Comparison of ENCODE assay signal across 13 cellular contexts in the genomic region with DNA sequence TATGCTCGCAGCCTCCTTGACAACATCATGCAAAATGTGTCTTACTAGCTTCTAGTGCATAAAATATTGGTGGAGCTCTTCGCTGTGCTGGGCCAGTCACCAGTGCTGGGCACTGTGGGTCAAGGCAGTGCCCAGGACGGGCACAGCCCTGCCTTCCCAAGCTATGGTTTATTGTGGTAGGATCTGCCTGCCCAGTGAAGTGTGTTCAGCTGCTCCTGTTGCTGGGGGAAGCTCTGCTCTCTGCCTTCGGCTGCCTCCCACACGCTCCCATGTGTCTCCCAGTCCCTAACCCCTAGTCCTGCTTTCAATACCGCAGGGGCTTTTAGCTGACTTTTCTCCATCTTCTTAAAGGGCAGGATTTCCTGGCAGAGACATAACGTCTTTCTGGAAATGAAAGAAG. TPM values are rescaled to one million over a fixed set of nuclear protein-coding genes. Genes with fewer than 3 reads are reported as not detected.
DNase-seq lines count a peak whose midpoint lies in the region; ATAC-seq and TF ChIP-seq lines count a peak whose summit lies in the region.
"Had no signal": no experiment of that assay in that cellular context is flagged by ENCODE, and none has a peak within 500 bp of the region (broad histone marks: within the 10 kb centered on the region; RNA-seq: fewer than 3 reads in every experiment).

No MANE protein-coding gene starts in this region.

- H3K27ac ChIP-seq in right lobe of liver (peak overlapping the region; percentile 66 to 96 (median 66)), testis (peak overlapping the region; percentile 9 to 79)

- H3K9me3 ChIP-seq in adipocyte (ENCODE audit: control insufficient read depth, low read length) (no peaks in the 10 kb centered on the region), right lobe of liver (no peaks in the 10 kb centered on the region), testis (no peaks in the 10 kb centered on the region)
- H3K9me3 ChIP-seq: A549 had no signal

- peaks cover 21% of the 10 kb centered on the region for H3K36me3 ChIP-seq in adipocyte (ENCODE audit: control insufficient read depth, insufficient read depth, low read length, severe bottlenecking)
- peaks cover 0 to 47% (median 6%) of the 10 kb centered on the region in 4 donors for H3K36me3 ChIP-seq in right lobe of liver
- H3K36me3 ChIP-seq in testis (ENCODE audit: low read depth, missing control alignments) = no peaks in the 10 kb centered on the region

- H3K9ac ChIP-seq in adipocyte (ENCODE audit: low read length) = peak overlapping the region; percentile 66

- ATAC-seq in right lobe of liver (peak; percentile 6 to 27 (median 22)), GM18517 (IDR thresholded peaks at IDR 0.05; ENCODE audit: unreplicated experiment) (no peak), GM18907 (IDR thresholded peaks at IDR 0.05; ENCODE audit: unreplicated experiment) (no peak)
- ATAC-seq: naive thymus-derived CD4-positive, alpha-beta T cell had no signal

- H3K4me3 ChIP-seq in adipocyte (ENCODE audit: low read length) (peak overlapping the region; percentile 21), right lobe of liver (peak overlapping the region; percentile 35 to 93 (median 81)), testis (no peak overlapping the region)
- H3K4me3 ChIP-seq: A549 had no signal

- TF ChIP-seq POLR2A in right lobe of liver (IDR thresholded peaks at IDR 0.05) (no peak), testis (IDR thresholded peaks at IDR 0.05) (no peak)

- intact Hi-C loops in right lobe of liver (cut with DNase I) = no loop called here
- intact Hi-C loops in testis (cut with DNase I; ENCODE audit: low total_unique reads) = no loop called here

- 23% methylated on average over 4 of the region's 7 CpGs for WGBS in right lobe of liver (ENCODE audit: insufficient coverage, low coverage, low lambda C conversion rate, missing lambda C conversion rate)
- 35 to 40% methylated on average over 7 of the region's 7 CpGs for WGBS in testis, 2 donors

- H3K4me1 ChIP-seq in adipocyte (ENCODE audit: control insufficient read depth, insufficient read depth, low read length) = peaks cover 49% of the 10 kb centered on the region
- peaks cover 0 to 68% (median 26%) of the 10 kb centered on the region in 4 donors for H3K4me1 ChIP-seq in right lobe of liver
- peaks cover 52% of the 10 kb centered on the region for H3K4me1 ChIP-seq in testis

- TF ChIP-seq CTCF in right lobe of liver (IDR thresholded peaks at IDR 0.05) (no peak), testis (IDR thresholded peaks at IDR 0.05) (no peak)

- H3K27me3 ChIP-seq in adipocyte (replicated peaks; ENCODE audit: control insufficient read depth, insufficient read depth, low read length) (no peaks in the 10 kb centered on the region), right lobe of liver (no peaks in the 10 kb centered on the region), testis (no peaks in the 10 kb centered on the region)

- DNase-seq in NCI-H345 (lab: John Stamatoyannopoulos, UW) (peak; percentile 46), NCI-H345 treated with DMSO at 0.1 percent for 48 hours (lab: John Stamatoyannopoulos, UW; ENCODE audit: unreplicated experiment) (no peak), adipocyte (ENCODE audit: low read depth) (no peak), right lobe of liver (peak in 1 of 3 donors; percentile 37), testis (peak; percentile 62), NCI-H82 (lab: John Stamatoyannopoulos, UW) (no peak)
- DNase-seq: activated gamma-delta T cell treated with Interleukin-2 at 50 U/mL for 16 hours; naive thymus-derived CD4-positive, alpha-beta T cell; NCI-H1048; stimulated activated CD4-positive, alpha-beta T cell treated with anti-CD3 and anti-CD28 coated beads, Interleukin-12 subunit alpha, Interleukin-12 subunit beta, amount 100 ng/mL, for 4 hours had no signal

RNA-seq across cellular contexts. Expression of gene EPHX1, which starts 15.7 kb away (rescaled TPM):
- total RNA-seq in right lobe of liver = 1,000 to 10,000 TPM in 3 of 6 experiments, 100 to 1,000 TPM in 3; 331 to 4,402 (median 1,032) TPM
- total RNA-seq in testis = 100 to 1,000 TPM; 145 to 173 TPM
- 161 TPM for polyA plus RNA-seq in testis (ENCODE audit: insufficient read depth, low read depth, low replicate concordance)

RNA-seq across cellular contexts. Expression of gene SRP9, which starts 48.0 kb away (rescaled TPM):
- 100 to 1,000 TPM; 132 to 150 (median 141) TPM for total RNA-seq in right lobe of liver
- total RNA-seq in testis = 100 to 1,000 TPM; 134 to 159 TPM
- polyA plus RNA-seq in testis (ENCODE audit: insufficient read depth, low read depth, low replicate concordance) = 249 TPM

RNA-seq across cellular contexts. Expression of gene TMEM63A, which starts 56.6 kb away (rescaled TPM):
- 10 to 100 TPM; 32.1 to 81.5 (median 44.9) TPM for total RNA-seq in right lobe of liver
- total RNA-seq in testis = 10 to 100 TPM; 46.9 to 51.7 TPM
- 13.6 TPM for polyA plus RNA-seq in testis (ENCODE audit: insufficient read depth, low read depth, low replicate concordance)

Comparison
In these comparisons a context has a peak if more than half of its experiments do, and no peak if none do; other contexts are left out.
1. DNase-seq: peak in NCI-H345 (single experiment) and testis (single experiment); none in NCI-H345 treated with DMSO at 0.1 percent for 48 hours (single experiment), adipocyte (single experiment) and NCI-H82 (single experiment).
2. H3K4me3 ChIP-seq: peak in adipocyte (single experiment) and right lobe of liver (3 of 3); none in testis (0 of 2).
3. ATAC-seq: peak in right lobe of liver (4 of 4); none in GM18517 (single experiment) and GM18907 (single experiment).